Comparison of ENCODE assay signal across 1 cellular context in the genomic region with DNA sequence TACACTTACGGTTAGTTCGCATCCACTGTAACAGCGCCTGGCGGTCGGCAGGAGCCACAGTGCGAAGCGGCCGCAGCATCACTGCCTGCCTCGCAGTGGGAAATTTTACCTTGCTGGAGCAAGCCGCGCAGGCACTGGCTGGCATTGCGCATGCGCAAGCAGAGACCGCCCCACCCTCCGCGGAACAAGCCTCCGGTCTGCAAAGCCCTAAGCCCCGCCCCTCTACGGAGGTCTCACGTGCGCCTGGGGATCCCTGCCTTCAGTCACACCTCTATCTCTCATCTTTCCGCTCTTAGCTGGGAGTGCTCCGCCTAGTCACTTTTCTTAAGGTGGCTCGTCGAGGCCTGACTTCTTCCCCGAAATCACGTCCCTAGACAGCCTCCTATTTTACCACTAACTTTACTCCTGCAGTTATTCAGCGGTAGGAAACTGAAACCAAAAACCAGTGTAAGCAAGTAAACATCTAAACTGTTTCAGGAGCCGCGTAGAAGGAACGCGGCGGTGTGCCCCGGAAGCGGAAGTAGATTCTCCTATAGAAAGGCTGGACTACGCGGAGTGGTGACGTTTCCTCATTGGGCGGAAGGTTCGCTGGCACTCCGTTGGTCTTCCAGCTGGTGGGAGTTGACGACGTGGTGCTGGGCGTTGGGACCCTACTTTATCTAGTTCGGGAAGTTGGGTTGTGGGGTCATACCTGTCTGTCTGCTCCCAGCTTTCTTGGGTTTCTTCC.
A peak's percentile ranks its signal among the peaks of the same experiment; 100 is the strongest.
TF ChIP-seq lines count a peak whose summit lies in the region.

SRP54 (plus strand) TSS at position 572 of the 727 bp plus-strand sequence. CDS start 13,718 bp downstream, outside the sequence.

TF ChIP-seq in HepG2, 621 proteins besides CTCF, POLR2A, EP300 and RAD21 (continued from another document and continues in another):
- TF ChIP-seq NRL (CRISPR knock-in tag; IDR thresholded peaks at IDR 0.05; ENCODE audit: borderline replicate concordance), result peak; percentile 47
- no peak; the same call in 1 of the 2 replicates for TF ChIP-seq ATAD3A (CRISPR knock-in tag; IDR thresholded peaks at IDR 0.05)
- peak; percentile 99 for TF ChIP-seq ZNF34 (CRISPR knock-in tag; IDR thresholded peaks at IDR 0.05; ENCODE audit: borderline replicate concordance)
- TF ChIP-seq ZNF841 (CRISPR knock-in tag; IDR thresholded peaks at IDR 0.05; ENCODE audit: borderline replicate concordance), result no peak
- TF ChIP-seq PRDM15 (CRISPR knock-in tag; IDR thresholded peaks at IDR 0.05), result peak; percentile 74; the same call in 1 of the 2 replicates
- peak; percentile 66 for TF ChIP-seq FOXO1 (CRISPR knock-in tag; IDR thresholded peaks at IDR 0.05)
- TF ChIP-seq NR1H2 (CRISPR knock-in tag; IDR thresholded peaks at IDR 0.05; ENCODE audit: borderline replicate concordance, low read depth), result peak; percentile 95; the same call in 1 of the 2 replicates
- peak; percentile 99 for TF ChIP-seq ZNF724P (CRISPR knock-in tag; IDR thresholded peaks at IDR 0.05; ENCODE audit: borderline replicate concordance)
- peak; percentile 78 for TF ChIP-seq CBX1 (IDR thresholded peaks at IDR 0.05; ENCODE audit: low read depth)
- TF ChIP-seq, protein P1, sequence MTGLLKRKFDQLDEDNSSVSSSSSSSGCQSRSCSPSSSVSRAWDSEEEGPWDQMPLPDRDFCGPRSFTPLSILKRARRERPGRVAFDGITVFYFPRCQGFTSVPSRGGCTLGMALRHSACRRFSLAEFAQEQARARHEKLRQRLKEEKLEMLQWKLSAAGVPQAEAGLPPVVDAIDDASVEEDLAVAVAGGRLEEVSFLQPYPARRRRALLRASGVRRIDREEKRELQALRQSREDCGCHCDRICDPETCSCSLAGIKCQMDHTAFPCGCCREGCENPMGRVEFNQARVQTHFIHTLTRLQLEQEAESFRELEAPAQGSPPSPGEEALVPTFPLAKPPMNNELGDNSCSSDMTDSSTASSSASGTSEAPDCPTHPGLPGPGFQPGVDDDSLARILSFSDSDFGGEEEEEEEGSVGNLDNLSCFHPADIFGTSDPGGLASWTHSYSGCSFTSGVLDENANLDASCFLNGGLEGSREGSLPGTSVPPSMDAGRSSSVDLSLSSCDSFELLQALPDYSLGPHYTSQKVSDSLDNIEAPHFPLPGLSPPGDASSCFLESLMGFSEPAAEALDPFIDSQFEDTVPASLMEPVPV (CRISPR knock-in tag; IDR thresholded peaks at IDR 0.05), result peak; percentile 99
- TF ChIP-seq AGO2 (optimal IDR thresholded peaks at IDR 0.05; ENCODE audit: low read depth, low read length), result peak; percentile 73
- TF ChIP-seq GLI4 (CRISPR knock-in tag; IDR thresholded peaks at IDR 0.05; ENCODE audit: borderline replicate concordance), result peak; percentile 94
- TF ChIP-seq ZNF850 (CRISPR knock-in tag; conservative IDR thresholded peaks at IDR 0.05), result 0 out of 2 replicates have a peak, but pooled peaks have one; percentile 69
- peak; percentile 61; the same call in 1 of the 2 replicates for TF ChIP-seq PCBP1 (IDR thresholded peaks at IDR 0.05; ENCODE audit: borderline replicate concordance, low read depth, low read length)
- TF ChIP-seq RXRA (CRISPR knock-in tag; IDR thresholded peaks at IDR 0.05), result peak; percentile 89
- TF ChIP-seq ZNF530 (CRISPR knock-in tag; IDR thresholded peaks at IDR 0.05; ENCODE audit: low read depth), result no peak
- TF ChIP-seq ZFP36 (IDR thresholded peaks at IDR 0.05; ENCODE audit: borderline replicate concordance, low read depth, low read length, partially characterized antibody), result peak; percentile 5
- TF ChIP-seq SMC3 (IDR thresholded peaks at IDR 0.05; ENCODE audit: low read length), result no peak; the same call in 1 of the 2 replicates
- no peak for TF ChIP-seq JARID2 (CRISPR knock-in tag; IDR thresholded peaks at IDR 0.05; ENCODE audit: insufficient replicate concordance)
- TF ChIP-seq, protein P2, sequence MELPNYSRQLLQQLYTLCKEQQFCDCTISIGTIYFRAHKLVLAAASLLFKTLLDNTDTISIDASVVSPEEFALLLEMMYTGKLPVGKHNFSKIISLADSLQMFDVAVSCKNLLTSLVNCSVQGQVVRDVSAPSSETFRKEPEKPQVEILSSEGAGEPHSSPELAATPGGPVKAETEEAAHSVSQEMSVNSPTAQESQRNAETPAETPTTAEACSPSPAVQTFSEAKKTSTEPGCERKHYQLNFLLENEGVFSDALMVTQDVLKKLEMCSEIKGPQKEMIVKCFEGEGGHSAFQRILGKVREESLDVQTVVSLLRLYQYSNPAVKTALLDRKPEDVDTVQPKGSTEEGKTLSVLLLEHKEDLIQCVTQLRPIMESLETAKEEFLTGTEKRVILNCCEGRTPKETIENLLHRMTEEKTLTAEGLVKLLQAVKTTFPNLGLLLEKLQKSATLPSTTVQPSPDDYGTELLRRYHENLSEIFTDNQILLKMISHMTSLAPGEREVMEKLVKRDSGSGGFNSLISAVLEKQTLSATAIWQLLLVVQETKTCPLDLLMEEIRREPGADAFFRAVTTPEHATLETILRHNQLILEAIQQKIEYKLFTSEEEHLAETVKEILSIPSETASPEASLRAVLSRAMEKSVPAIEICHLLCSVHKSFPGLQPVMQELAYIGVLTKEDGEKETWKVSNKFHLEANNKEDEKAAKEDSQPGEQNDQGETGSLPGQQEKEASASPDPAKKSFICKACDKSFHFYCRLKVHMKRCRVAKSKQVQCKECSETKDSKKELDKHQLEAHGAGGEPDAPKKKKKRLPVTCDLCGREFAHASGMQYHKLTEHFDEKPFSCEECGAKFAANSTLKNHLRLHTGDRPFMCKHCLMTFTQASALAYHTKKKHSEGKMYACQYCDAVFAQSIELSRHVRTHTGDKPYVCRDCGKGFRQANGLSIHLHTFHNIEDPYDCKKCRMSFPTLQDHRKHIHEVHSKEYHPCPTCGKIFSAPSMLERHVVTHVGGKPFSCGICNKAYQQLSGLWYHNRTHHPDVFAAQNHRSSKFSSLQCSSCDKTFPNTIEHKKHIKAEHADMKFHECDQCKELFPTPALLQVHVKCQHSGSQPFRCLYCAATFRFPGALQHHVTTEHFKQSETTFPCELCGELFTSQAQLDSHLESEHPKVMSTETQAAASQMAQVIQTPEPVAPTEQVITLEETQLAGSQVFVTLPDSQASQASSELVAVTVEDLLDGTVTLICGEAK (IDR thresholded peaks at IDR 0.05), result peak; percentile 96
- TF ChIP-seq, protein P2 (CRISPR knock-in tag; IDR thresholded peaks at IDR 0.05), result peak; percentile 86
- TF ChIP-seq ZFP1 (CRISPR knock-in tag; IDR thresholded peaks at IDR 0.05), result peak; percentile 94
- peak; percentile 94 for TF ChIP-seq ZBTB42 (CRISPR knock-in tag; IDR thresholded peaks at IDR 0.05)
- TF ChIP-seq ZNF629 (CRISPR knock-in tag; conservative IDR thresholded peaks at IDR 0.05), result peak; percentile 64
- peak; percentile 51 for TF ChIP-seq RARA (CRISPR knock-in tag; IDR thresholded peaks at IDR 0.05)
- peak; percentile 94 for TF ChIP-seq ZNF441 (CRISPR knock-in tag; IDR thresholded peaks at IDR 0.05; ENCODE audit: borderline replicate concordance)
- TF ChIP-seq ZNF235 (CRISPR knock-in tag; IDR thresholded peaks at IDR 0.05; ENCODE audit: borderline replicate concordance), result peak; percentile 95; the same call in 1 of the 2 replicates
- peak; percentile 92 for TF ChIP-seq MNT (IDR thresholded peaks at IDR 0.05)
- no peak for TF ChIP-seq ZNF549 (CRISPR knock-in tag; IDR thresholded peaks at IDR 0.05)
- TF ChIP-seq ZNF331 (CRISPR knock-in tag; IDR thresholded peaks at IDR 0.05), result peak; percentile 89
- TF ChIP-seq BRCA1 (CRISPR knock-in tag; IDR thresholded peaks at IDR 0.05), result peak; percentile 99
- peak; percentile 100 for TF ChIP-seq KAT8 (CRISPR knock-in tag; IDR thresholded peaks at IDR 0.05)
- TF ChIP-seq RAD51 (IDR thresholded peaks at IDR 0.05; ENCODE audit: borderline replicate concordance), result peak; percentile 64; the same call in 1 of the 2 replicates
- TF ChIP-seq ZBTB7A (CRISPR knock-in tag; IDR thresholded peaks at IDR 0.05), result peak; percentile 89; the same call in 1 of the 2 replicates
- peak; percentile 99 for TF ChIP-seq CBX5 (CRISPR knock-in tag; IDR thresholded peaks at IDR 0.05; ENCODE audit: borderline replicate concordance)
- 0 out of 2 replicates have a peak, but pooled peaks have one; percentile 96 for TF ChIP-seq MAF1 (CRISPR knock-in tag; IDR thresholded peaks at IDR 0.05; ENCODE audit: borderline replicate concordance)
- peak; percentile 93 for TF ChIP-seq STAT5B (CRISPR knock-in tag; IDR thresholded peaks at IDR 0.05)
- peak; percentile 89 for TF ChIP-seq ZNF446 (CRISPR knock-in tag; IDR thresholded peaks at IDR 0.05)
- TF ChIP-seq FUBP1 (CRISPR knock-in tag; IDR thresholded peaks at IDR 0.05; ENCODE audit: borderline replicate concordance), result no peak; the same call in 1 of the 2 replicates
- peak; percentile 97 for TF ChIP-seq AHR (CRISPR knock-in tag; IDR thresholded peaks at IDR 0.05)
- no peak for TF ChIP-seq PLRG1 (conservative IDR thresholded peaks at IDR 0.05)
